ENCODE assay signal across 9 cellular contexts in the genomic region with DNA sequence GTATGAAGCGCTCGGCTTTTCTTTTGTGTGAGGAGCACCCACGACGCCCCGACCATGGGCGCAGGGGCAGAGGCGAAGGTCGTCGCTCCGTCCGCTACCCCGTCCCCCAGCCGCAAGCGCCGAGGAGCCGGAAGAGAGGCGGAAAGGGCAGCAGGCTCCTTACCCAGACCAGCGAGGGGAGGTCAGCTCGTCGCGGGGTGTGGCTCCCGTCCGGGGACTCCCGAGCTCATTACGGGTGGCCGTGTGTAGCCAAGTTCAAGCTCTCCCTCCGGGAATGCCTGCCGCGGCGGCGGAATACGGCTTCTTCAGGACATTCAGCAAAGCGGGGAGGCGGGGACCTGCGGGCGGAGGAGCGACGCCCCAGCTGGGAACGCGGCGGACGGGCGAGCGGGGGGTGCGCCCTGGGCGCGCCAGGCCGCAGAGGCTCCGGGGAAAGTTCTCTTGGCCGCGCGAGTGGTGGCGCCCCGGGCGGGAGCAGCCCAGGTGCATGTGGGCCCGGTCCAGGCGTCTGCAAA. TPM values are rescaled to one million over a fixed set of nuclear protein-coding genes. Genes with fewer than 3 reads are reported as not detected.
A peak's percentile ranks its signal among the peaks of the same experiment; 100 is the strongest.
DNase-seq lines count a peak whose midpoint lies in the region; ATAC-seq and TF ChIP-seq lines count a peak whose summit lies in the region.
"Had no signal": no experiment of that assay in that cellular context is flagged by ENCODE, and none has a peak within 500 bp of the region (broad histone marks: within the 10 kb centered on the region; RNA-seq: fewer than 3 reads in every experiment).

No MANE protein-coding gene starts in this region.

- TF ChIP-seq CTCF in HL-60 (IDR thresholded peaks at IDR 0.05; ENCODE audit: insufficient read depth, low read length) (no peak), WI38 (IDR thresholded peaks at IDR 0.05; ENCODE audit: low read depth, low read length) (no peak), foreskin fibroblast (IDR thresholded peaks at IDR 0.05; ENCODE audit: low read depth, low read length) (no peak), neural cell (IDR thresholded peaks at IDR 0.05; ENCODE audit: poor library complexity, severe bottlenecking) (no peak)

- no peaks in the 10 kb centered on the region for H3K9me3 ChIP-seq in neural cell (ENCODE audit: low read length)

- H3K9me2 ChIP-seq in neural cell (ENCODE audit: insufficient read depth, low read length) = no peaks in the 10 kb centered on the region

- peaks cover 11% of the 10 kb centered on the region for H3K79me2 ChIP-seq in neural cell (replicated peaks; ENCODE audit: insufficient read depth, low read length)

- no peak for TF ChIP-seq EP300 in neural cell (conservative IDR thresholded peaks at IDR 0.05; ENCODE audit: poor library complexity, severe bottlenecking)

- no peak for TF ChIP-seq RAD21 in neural cell (conservative IDR thresholded peaks at IDR 0.05)

- H3K36me3 ChIP-seq in neural cell (ENCODE audit: insufficient read depth, low read length) = no peaks in the 10 kb centered on the region

- peak; percentile 35 for ATAC-seq in GM21447 (IDR thresholded peaks at IDR 0.05; ENCODE audit: unreplicated experiment)

- H3K4me2 ChIP-seq in neural cell (ENCODE audit: low read length) = peak overlapping the region; percentile 17

- peak overlapping the region; percentile 47 for H2AFZ ChIP-seq in neural cell (ENCODE audit: low read depth, low read length)

- H3K27me3 ChIP-seq in HL-60 (ENCODE audit: insufficient read depth, poor library complexity, severe bottlenecking) = peaks cover 10% of the 10 kb centered on the region
- H3K27me3 ChIP-seq in neural cell (ENCODE audit: insufficient read depth, low read depth, low read length) = peaks cover 20% of the 10 kb centered on the region

- H3K9ac ChIP-seq in neural cell (ENCODE audit: low read length) = peak overlapping the region; percentile 62

- no peaks in the 10 kb centered on the region for H4K20me1 ChIP-seq in neural cell (ENCODE audit: insufficient read depth)

- DNase-seq in NCI-H2029 (lab: John Stamatoyannopoulos, UW) (peak; percentile 47), NCI-H2029 treated with DMSO at 0.1 percent for 48 hours (lab: John Stamatoyannopoulos, UW) (no peak), HL-60 (ENCODE audit: low read depth in 1 of 2, low spot score in 1 of 2) (no peak), foreskin fibroblast (peak; percentile 10 to 50), pons (ENCODE audit: low spot score) (no peak)
- DNase-seq: DND-41 had no signal

- H3F3A ChIP-seq in neural cell (ENCODE audit: insufficient read depth, low read length, poor library complexity, severe bottlenecking) = peaks cover 3% of the 10 kb centered on the region

- H3K27ac ChIP-seq in HL-60 (replicated peaks) (no peak overlapping the region), neural cell (ENCODE audit: low read length) (no peak overlapping the region)

- H3K4me3 ChIP-seq in HL-60 (replicated peaks; ENCODE audit: insufficient read depth, low read length) (peak overlapping the region; percentile 40), WI38 (ENCODE audit: low read depth, low read length) (peak overlapping the region; percentile 52), foreskin fibroblast (ENCODE audit: low read depth in 1 of 2, low read length in 2 of 2) (peak overlapping the region; percentile 41 to 53), neural cell (ENCODE audit: low read length) (peak overlapping the region; percentile 88)

TF ChIP-seq in neural cell, 6 proteins besides CTCF, POLR2A, EP300 and RAD21:
- TF ChIP-seq MXI1 (conservative IDR thresholded peaks at IDR 0.05; ENCODE audit: poor library complexity, severe bottlenecking) (no peak), POLR2AphosphoS5 (IDR thresholded peaks at IDR 0.05) (peak; percentile 4), TAF1 (IDR thresholded peaks at IDR 0.05; ENCODE audit: low read depth) (peak; percentile 4), EZH2 (IDR thresholded peaks at IDR 0.05; ENCODE audit: borderline replicate concordance, insufficient read depth, low read length, poor library complexity, severe bottlenecking) (no peak)
- TF ChIP-seq, protein P1, sequence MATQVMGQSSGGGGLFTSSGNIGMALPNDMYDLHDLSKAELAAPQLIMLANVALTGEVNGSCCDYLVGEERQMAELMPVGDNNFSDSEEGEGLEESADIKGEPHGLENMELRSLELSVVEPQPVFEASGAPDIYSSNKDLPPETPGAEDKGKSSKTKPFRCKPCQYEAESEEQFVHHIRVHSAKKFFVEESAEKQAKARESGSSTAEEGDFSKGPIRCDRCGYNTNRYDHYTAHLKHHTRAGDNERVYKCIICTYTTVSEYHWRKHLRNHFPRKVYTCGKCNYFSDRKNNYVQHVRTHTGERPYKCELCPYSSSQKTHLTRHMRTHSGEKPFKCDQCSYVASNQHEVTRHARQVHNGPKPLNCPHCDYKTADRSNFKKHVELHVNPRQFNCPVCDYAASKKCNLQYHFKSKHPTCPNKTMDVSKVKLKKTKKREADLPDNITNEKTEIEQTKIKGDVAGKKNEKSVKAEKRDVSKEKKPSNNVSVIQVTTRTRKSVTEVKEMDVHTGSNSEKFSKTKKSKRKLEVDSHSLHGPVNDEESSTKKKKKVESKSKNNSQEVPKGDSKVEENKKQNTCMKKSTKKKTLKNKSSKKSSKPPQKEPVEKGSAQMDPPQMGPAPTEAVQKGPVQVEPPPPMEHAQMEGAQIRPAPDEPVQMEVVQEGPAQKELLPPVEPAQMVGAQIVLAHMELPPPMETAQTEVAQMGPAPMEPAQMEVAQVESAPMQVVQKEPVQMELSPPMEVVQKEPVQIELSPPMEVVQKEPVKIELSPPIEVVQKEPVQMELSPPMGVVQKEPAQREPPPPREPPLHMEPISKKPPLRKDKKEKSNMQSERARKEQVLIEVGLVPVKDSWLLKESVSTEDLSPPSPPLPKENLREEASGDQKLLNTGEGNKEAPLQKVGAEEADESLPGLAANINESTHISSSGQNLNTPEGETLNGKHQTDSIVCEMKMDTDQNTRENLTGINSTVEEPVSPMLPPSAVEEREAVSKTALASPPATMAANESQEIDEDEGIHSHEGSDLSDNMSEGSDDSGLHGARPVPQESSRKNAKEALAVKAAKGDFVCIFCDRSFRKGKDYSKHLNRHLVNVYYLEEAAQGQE (IDR thresholded peaks at IDR 0.05; ENCODE audit: borderline replicate concordance) = no peak

RNA-seq across cellular contexts. Expression of a gene that starts 0.6 kb away (rescaled TPM):
- polyA plus RNA-seq in neural cell = 4.9 and 7.4 TPM in 2 replicates
- 35.1 and 44.5 TPM in 2 replicates for polyA minus RNA-seq in neural cell

Comparison
In these comparisons a context has a peak if more than half of its experiments do, and no peak if none do; other contexts are left out.
1. DNase-seq: peak in NCI-H2029 (single experiment) and foreskin fibroblast (2 of 2); none in NCI-H2029 treated with DMSO at 0.1 percent for 48 hours (single experiment), HL-60 (0 of 2) and pons (single experiment).
2. Peak in every context shown above with its lines, with median percentiles within 50 percentile points of each other: H3K4me3 ChIP-seq.